1 cellular context compared by ENCODE assay signal in the genomic region with DNA sequence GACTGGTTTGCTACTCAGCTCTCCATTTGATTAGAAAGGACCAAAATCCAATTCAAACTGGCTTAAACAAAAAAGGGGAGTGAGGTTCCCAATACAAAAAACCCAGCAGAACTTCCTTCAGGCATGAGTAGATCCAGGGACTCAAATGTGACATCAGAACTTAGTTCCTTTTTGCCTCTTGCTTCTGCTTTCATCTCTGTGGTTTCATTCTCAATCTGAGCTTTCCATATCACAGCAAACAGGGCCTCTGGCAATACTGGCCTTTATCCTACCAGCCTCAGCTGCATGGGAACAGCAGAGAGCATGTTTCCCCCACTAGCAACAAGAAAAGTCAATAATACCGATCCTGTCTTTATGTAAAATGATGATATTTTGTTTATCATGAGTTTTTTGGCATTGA.
TF ChIP-seq lines count a peak whose summit lies in the region.

No MANE protein-coding gene starts in this region.

TF ChIP-seq in SK-N-SH treated with all-trans-retinoic acid at 6 μM for 48 hours, 23 proteins besides CTCF, POLR2A, EP300 and RAD21 (continued from another document):
- TF ChIP-seq CSDC2 (CRISPR knock-in tag; IDR thresholded peaks at IDR 0.05) (no peak), ZNF70 (CRISPR knock-in tag; IDR thresholded peaks at IDR 0.05) (no peak), ZC3H10 (CRISPR knock-in tag; IDR thresholded peaks at IDR 0.05) (no peak), GLIS3 (CRISPR knock-in tag; IDR thresholded peaks at IDR 0.05) (no peak), ZFP3 (CRISPR knock-in tag; IDR thresholded peaks at IDR 0.05) (no peak), ZNF565 (CRISPR knock-in tag; conservative IDR thresholded peaks at IDR 0.05; ENCODE audit: low read depth) (no peak), ZNF8 (CRISPR knock-in tag; IDR thresholded peaks at IDR 0.05) (no peak), ESRRG (CRISPR knock-in tag; IDR thresholded peaks at IDR 0.05) (no peak)
- TF ChIP-seq, protein P1, sequence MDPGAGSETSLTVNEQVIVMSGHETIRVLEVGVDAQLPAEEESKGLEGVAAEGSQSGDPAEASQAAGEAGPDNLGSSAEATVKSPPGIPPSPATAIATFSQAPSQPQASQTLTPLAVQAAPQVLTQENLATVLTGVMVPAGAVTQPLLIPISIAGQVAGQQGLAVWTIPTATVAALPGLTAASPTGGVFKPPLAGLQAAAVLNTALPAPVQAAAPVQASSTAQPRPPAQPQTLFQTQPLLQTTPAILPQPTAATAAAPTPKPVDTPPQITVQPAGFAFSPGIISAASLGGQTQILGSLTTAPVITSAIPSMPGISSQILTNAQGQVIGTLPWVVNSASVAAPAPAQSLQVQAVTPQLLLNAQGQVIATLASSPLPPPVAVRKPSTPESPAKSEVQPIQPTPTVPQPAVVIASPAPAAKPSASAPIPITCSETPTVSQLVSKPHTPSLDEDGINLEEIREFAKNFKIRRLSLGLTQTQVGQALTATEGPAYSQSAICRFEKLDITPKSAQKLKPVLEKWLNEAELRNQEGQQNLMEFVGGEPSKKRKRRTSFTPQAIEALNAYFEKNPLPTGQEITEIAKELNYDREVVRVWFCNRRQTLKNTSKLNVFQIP (CRISPR knock-in tag; IDR thresholded peaks at IDR 0.05; ENCODE audit: borderline replicate concordance, low read depth) = no peak
- TF ChIP-seq, protein P2, sequence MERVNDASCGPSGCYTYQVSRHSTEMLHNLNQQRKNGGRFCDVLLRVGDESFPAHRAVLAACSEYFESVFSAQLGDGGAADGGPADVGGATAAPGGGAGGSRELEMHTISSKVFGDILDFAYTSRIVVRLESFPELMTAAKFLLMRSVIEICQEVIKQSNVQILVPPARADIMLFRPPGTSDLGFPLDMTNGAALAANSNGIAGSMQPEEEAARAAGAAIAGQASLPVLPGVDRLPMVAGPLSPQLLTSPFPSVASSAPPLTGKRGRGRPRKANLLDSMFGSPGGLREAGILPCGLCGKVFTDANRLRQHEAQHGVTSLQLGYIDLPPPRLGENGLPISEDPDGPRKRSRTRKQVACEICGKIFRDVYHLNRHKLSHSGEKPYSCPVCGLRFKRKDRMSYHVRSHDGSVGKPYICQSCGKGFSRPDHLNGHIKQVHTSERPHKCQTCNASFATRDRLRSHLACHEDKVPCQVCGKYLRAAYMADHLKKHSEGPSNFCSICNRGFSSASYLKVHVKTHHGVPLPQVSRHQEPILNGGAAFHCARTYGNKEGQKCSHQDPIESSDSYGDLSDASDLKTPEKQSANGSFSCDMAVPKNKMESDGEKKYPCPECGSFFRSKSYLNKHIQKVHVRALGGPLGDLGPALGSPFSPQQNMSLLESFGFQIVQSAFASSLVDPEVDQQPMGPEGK (CRISPR knock-in tag; IDR thresholded peaks at IDR 0.05; ENCODE audit: borderline replicate concordance) = no peak
- TF ChIP-seq, protein P3, sequence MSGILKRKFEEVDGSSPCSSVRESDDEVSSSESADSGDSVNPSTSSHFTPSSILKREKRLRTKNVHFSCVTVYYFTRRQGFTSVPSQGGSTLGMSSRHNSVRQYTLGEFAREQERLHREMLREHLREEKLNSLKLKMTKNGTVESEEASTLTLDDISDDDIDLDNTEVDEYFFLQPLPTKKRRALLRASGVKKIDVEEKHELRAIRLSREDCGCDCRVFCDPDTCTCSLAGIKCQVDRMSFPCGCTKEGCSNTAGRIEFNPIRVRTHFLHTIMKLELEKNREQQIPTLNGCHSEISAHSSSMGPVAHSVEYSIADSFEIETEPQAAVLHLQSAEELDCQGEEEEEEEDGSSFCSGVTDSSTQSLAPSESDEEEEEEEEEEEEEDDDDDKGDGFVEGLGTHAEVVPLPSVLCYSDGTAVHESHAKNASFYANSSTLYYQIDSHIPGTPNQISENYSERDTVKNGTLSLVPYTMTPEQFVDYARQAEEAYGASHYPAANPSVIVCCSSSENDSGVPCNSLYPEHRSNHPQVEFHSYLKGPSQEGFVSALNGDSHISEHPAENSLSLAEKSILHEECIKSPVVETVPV (CRISPR knock-in tag; IDR thresholded peaks at IDR 0.05) = no peak
- TF ChIP-seq, protein P4, sequence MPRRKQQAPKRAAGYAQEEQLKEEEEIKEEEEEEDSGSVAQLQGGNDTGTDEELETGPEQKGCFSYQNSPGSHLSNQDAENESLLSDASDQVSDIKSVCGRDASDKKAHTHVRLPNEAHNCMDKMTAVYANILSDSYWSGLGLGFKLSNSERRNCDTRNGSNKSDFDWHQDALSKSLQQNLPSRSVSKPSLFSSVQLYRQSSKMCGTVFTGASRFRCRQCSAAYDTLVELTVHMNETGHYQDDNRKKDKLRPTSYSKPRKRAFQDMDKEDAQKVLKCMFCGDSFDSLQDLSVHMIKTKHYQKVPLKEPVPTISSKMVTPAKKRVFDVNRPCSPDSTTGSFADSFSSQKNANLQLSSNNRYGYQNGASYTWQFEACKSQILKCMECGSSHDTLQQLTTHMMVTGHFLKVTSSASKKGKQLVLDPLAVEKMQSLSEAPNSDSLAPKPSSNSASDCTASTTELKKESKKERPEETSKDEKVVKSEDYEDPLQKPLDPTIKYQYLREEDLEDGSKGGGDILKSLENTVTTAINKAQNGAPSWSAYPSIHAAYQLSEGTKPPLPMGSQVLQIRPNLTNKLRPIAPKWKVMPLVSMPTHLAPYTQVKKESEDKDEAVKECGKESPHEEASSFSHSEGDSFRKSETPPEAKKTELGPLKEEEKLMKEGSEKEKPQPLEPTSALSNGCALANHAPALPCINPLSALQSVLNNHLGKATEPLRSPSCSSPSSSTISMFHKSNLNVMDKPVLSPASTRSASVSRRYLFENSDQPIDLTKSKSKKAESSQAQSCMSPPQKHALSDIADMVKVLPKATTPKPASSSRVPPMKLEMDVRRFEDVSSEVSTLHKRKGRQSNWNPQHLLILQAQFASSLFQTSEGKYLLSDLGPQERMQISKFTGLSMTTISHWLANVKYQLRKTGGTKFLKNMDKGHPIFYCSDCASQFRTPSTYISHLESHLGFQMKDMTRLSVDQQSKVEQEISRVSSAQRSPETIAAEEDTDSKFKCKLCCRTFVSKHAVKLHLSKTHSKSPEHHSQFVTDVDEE (CRISPR knock-in tag; IDR thresholded peaks at IDR 0.05) = no peak
